ENCODE assay signal across 13 cellular contexts in genomic region chrX:46953137-46953527, GRCh38. TPM values are rescaled to one million over a fixed set of nuclear protein-coding genes. Genes with fewer than 3 reads are reported as not detected.
DNase-seq lines count a peak whose midpoint lies in the region; ATAC-seq, FAIRE-seq and TF ChIP-seq lines count a peak whose summit lies in the region.
"Had no signal": no experiment of that assay in that cellular context is flagged by ENCODE, and none has a peak within 500 bp of the region (broad histone marks: within the 10 kb centered on the region; RNA-seq: fewer than 3 reads in every experiment).

No MANE protein-coding gene starts in this region.

- TF ChIP-seq EP300 in GM12878 (IDR thresholded peaks at IDR 0.05; ENCODE audit: borderline replicate concordance in 1 of 2, control insufficient read depth in 1 of 2, low read depth in 2 of 2, low read length in 2 of 2) = no peak

- H3K9me3 ChIP-seq in left ventricle myocardium inferior (replicated peaks) = no peaks in the 10 kb centered on the region
- H3K9me3 ChIP-seq in GM12878 (replicated peaks; ENCODE audit: control insufficient read depth, insufficient read depth, low read length) = no peaks in the 10 kb centered on the region
- H3K9me3 ChIP-seq: tibial artery had no signal

- WGBS in GM12878 (ENCODE audit: insufficient coverage, insufficient replicate concordance, low lambda C conversion rate, missing lambda C conversion rate) = 3% methylated on average over 5 of the region's 5 CpGs

- H3K4me3 Mint-ChIP-seq in immature natural killer cell = no peak overlapping the region
- no peak overlapping the region for H3K4me3 Mint-ChIP-seq in naive thymus-derived CD8-positive, alpha-beta T cell
- H3K4me3 Mint-ChIP-seq: activated naive CD8-positive, alpha-beta T cell treated with anti-CD3 and anti-CD28 coated beads, Interleukin-2, amount 50 U/mL, for 24 hours had no signal

- H3K36me3 ChIP-seq in left ventricle myocardium inferior = no peaks in the 10 kb centered on the region
- no peaks in the 10 kb centered on the region for H3K36me3 ChIP-seq in GM12878 (ENCODE audit: control insufficient read depth in 2 of 2, insufficient read depth in 2 of 2, low read length in 1 of 2)
- H3K36me3 ChIP-seq: tibial artery had no signal

- SMC1A ChIA-PET in GM12878 (lab: Charles Lee; ENCODE audit: uncharacterized antibody, unreplicated experiment) = interaction anchor here (0.6 to 4.0 kb wide), 3 partner anchors 10 to 623 kb away, joined by 3 to 23 read pairs (median 3); no protein-coding TSS in a partner anchor

- no peak for TF ChIP-seq POLR2A in GM12878 (IDR thresholded peaks at IDR 0.05; ENCODE audit: low read depth, low read length)

- peaks cover 0 to 6% (median 4%) of the 10 kb centered on the region in 3 donors for H3K27me3 Mint-ChIP-seq in immature natural killer cell (ENCODE audit: low read depth in 3 of 3)
- H3K27me3 Mint-ChIP-seq in naive thymus-derived CD8-positive, alpha-beta T cell = peaks cover 0 to 2% (median 0%) of the 10 kb centered on the region in 5 donors
- H3K27me3 Mint-ChIP-seq: activated naive CD8-positive, alpha-beta T cell treated with anti-CD3 and anti-CD28 coated beads, Interleukin-2, amount 50 U/mL, for 24 hours had no signal

- H3K27ac Mint-ChIP-seq in immature natural killer cell = no peak overlapping the region
- H3K27ac Mint-ChIP-seq in naive thymus-derived CD8-positive, alpha-beta T cell = peak overlapping the region in 1 of 10 donors; percentile 17

- H2AFZ ChIP-seq in GM12878 (ENCODE audit: control insufficient read depth, low read depth, low read length) = no peak overlapping the region

- ATAC-seq in left ventricle myocardium superior = no peak
- ATAC-seq in HG03039 (IDR thresholded peaks at IDR 0.05; ENCODE audit: unreplicated experiment) = peak; percentile 70
- ATAC-seq in GM12878 = peak; percentile 90
- ATAC-seq in naive thymus-derived CD8-positive, alpha-beta T cell = no peak
- ATAC-seq: activated naive CD8-positive, alpha-beta T cell treated with anti-CD3 and anti-CD28 coated beads, Interleukin-2, amount 50 U/mL, for 24 hours had no signal

- CTCF ChIA-PET in GM12878 (lab: Yijun Ruan, JAX) = no interaction called here

- H3K4me1 Mint-ChIP-seq in immature natural killer cell = no peaks in the 10 kb centered on the region
- peaks cover 0 to 12% (median 1%) of the 10 kb centered on the region in 4 donors for H3K4me1 Mint-ChIP-seq in naive thymus-derived CD8-positive, alpha-beta T cell

- no peaks in the 10 kb centered on the region for H3K9me3 Mint-ChIP-seq in immature natural killer cell
- H3K9me3 Mint-ChIP-seq in naive thymus-derived CD8-positive, alpha-beta T cell = no peaks in the 10 kb centered on the region
- H3K9me3 Mint-ChIP-seq: activated naive CD8-positive, alpha-beta T cell treated with anti-CD3 and anti-CD28 coated beads, Interleukin-2, amount 50 U/mL, for 24 hours had no signal

- H3K4me2 ChIP-seq in GM12878 (ENCODE audit: control insufficient read depth, insufficient read depth) = peak overlapping the region; percentile 68

- no peaks in the 10 kb centered on the region for H3K27me3 ChIP-seq in left ventricle myocardium inferior (ENCODE audit: low read depth)
- no peaks in the 10 kb centered on the region; a peak in 1 of 4 replicates for H3K27me3 ChIP-seq in GM12878 (replicated peaks in 1 of 2; ENCODE audit: control insufficient read depth in 2 of 2, insufficient read depth in 2 of 2, low read length in 1 of 2)
- H3K27me3 ChIP-seq: tibial artery had no signal

- RAD21 ChIA-PET in GM12878 (lab: Charles Lee; ENCODE audit: unreplicated experiment) = interaction anchor here (0.8 to 3.1 kb wide), 3 partner anchors 11 to 391 kb away, joined by 3 to 11 read pairs (median 5); no protein-coding TSS in a partner anchor

- H3K4me1 ChIP-seq in left ventricle myocardium inferior (peaks cover 33% of the 10 kb centered on the region), GM12878 (ENCODE audit: control insufficient read depth, insufficient read depth, low read length) (peaks cover 16% of the 10 kb centered on the region)

- TF ChIP-seq CTCF in left ventricle myocardium inferior (IDR thresholded peaks at IDR 0.05; ENCODE audit: borderline replicate concordance) = no peak
- TF ChIP-seq CTCF in GM12878 (IDR thresholded peaks at IDR 0.05 in 2 of 3, conservative IDR thresholded peaks at IDR 0.05 in 1 of 3; ENCODE audit: control insufficient read depth in 2 of 3, extremely low read depth in 1 of 3, insufficient read depth in 1 of 3, low read depth in 3 of 3, low read length in 3 of 3) = no peak
- no peak for TF ChIP-seq CTCF in coronary artery (IDR thresholded peaks at IDR 0.05)

- FAIRE-seq in GM12878 (lab: Jason Lieb, UNC) = peak; percentile 49
- FAIRE-seq: HTR-8/SVneo had no signal

- H3K36me3 Mint-ChIP-seq in immature natural killer cell = no peaks in the 10 kb centered on the region
- no peaks in the 10 kb centered on the region for H3K36me3 Mint-ChIP-seq in naive thymus-derived CD8-positive, alpha-beta T cell

- no peaks in the 10 kb centered on the region for H3K79me2 ChIP-seq in GM12878 (ENCODE audit: control insufficient read depth, insufficient read depth, low read length)

- no TSS peak for BruUV-seq in GM12878 (replicated peaks; lab: Mats Ljungman, UMichigan)

- in situ Hi-C loops in GM12878 (cut with MboI) = no loop called here

- POLR2A ChIA-PET in GM12878 (lab: Charles Lee) = no interaction called here
- POLR2A ChIA-PET in naive thymus-derived CD8-positive, alpha-beta T cell (lab: Charles Lee) = no interaction called here

- DNase-seq in left ventricle myocardium inferior (no peak), left ventricle myocardium superior (no peak), GM12878 (ENCODE audit: low read depth, low spot score) (peak; percentile 51), coronary artery (ENCODE audit: low spot score) (no peak), immature natural killer cell (no peak)
- no peak for DNase-seq in stimulated activated CD4-positive, alpha-beta T cell treated with anti-CD3 and anti-CD28 coated beads, Interleukin-4, amount 100 ng/mL, for 24 hours
- DNase-seq in naive thymus-derived CD8-positive, alpha-beta T cell = no peak
- DNase-seq: activated naive CD8-positive, alpha-beta T cell treated with anti-CD3 and anti-CD28 coated beads, Interleukin-2, amount 50 U/mL, for 24 hours; NCI-H446; T1000; tibial artery had no signal

- intact Hi-C loops in left ventricle myocardium inferior (cut with micrococcal nuclease) = no loop called here
- intact Hi-C loops in left ventricle myocardium superior (cut with micrococcal nuclease) = no loop called here
- intact Hi-C loops in GM12878 (cut with micrococcal nuclease; ENCODE audit: unreplicated experiment) = loop anchor here (1.0 kb wide), 1 partner anchor 14 kb away; no protein-coding TSS in a partner anchor

- H4K20me1 ChIP-seq in GM12878 (ENCODE audit: control insufficient read depth, insufficient read depth) = no peaks in the 10 kb centered on the region

- H3K4me3 ChIP-seq in left ventricle myocardium inferior = no peak overlapping the region
- no peak overlapping the region for H3K4me3 ChIP-seq in GM12878
- no peak overlapping the region for H3K4me3 ChIP-seq in coronary artery
- H3K4me3 ChIP-seq: tibial artery had no signal

- H3K27ac ChIP-seq in left ventricle myocardium inferior (replicated peaks) = peak overlapping the region; percentile 44
- H3K27ac ChIP-seq in GM12878 (ENCODE audit: control insufficient read depth, insufficient read depth) = peak overlapping the region; percentile 50; the same call in 1 of the 2 replicates
- H3K27ac ChIP-seq in coronary artery = no peak overlapping the region
- H3K27ac ChIP-seq: tibial artery had no signal

- no peak overlapping the region for H3K9ac ChIP-seq in GM12878 (ENCODE audit: control insufficient read depth, insufficient read depth, low read length)

- no peak for TF ChIP-seq RAD21 in GM12878 (IDR thresholded peaks at IDR 0.05; ENCODE audit: insufficient read depth, low read depth, low read length)

TF ChIP-seq in GM12878, 131 proteins besides CTCF, POLR2A, EP300 and RAD21 (continues in another document):
- TF ChIP-seq SIX5 (IDR thresholded peaks at IDR 0.05; ENCODE audit: low read depth, low read length, severe bottlenecking) (no peak), HCFC1 (IDR thresholded peaks at IDR 0.05; ENCODE audit: low read length) (no peak), MEF2A (IDR thresholded peaks at IDR 0.05; ENCODE audit: insufficient read depth, low read depth, low read length) (0 out of 2 replicates have a peak, but pooled peaks have one; percentile 16), BCL11A (IDR thresholded peaks at IDR 0.05; ENCODE audit: low read depth, low read length) (peak; percentile 24; the same call in 1 of the 2 replicates), CHD2 (IDR thresholded peaks at IDR 0.05; ENCODE audit: borderline replicate concordance, low read depth, low read length) (no peak), RUNX3 (IDR thresholded peaks at IDR 0.05; ENCODE audit: low read length) (peak; percentile 81), BRCA1 (IDR thresholded peaks at IDR 0.05; ENCODE audit: low read depth, low read length) (no peak), RB1 (IDR thresholded peaks at IDR 0.05; ENCODE audit: borderline replicate concordance) (no peak), KLF5 (IDR thresholded peaks at IDR 0.05; ENCODE audit: partially characterized antibody) (no peak), JUNB (IDR thresholded peaks at IDR 0.05) (no peak)

RNA-seq across cellular contexts. Expression of gene JADE3, which starts 40.9 kb away (rescaled TPM):
- total RNA-seq in left ventricle myocardium inferior (6.3 TPM), left ventricle myocardium superior (9.5 TPM), GM12878 (2014; rRNA removed) (0.51 and 0.54 TPM in 2 replicates), GM12878 (2014; rRNA removed; fragmentation: Illumina TruSeq; extraction: Trizol) (0.51 and 0.63 TPM in 2 replicates), GM12878 (2021) (0.80 and 0.88 TPM in 2 replicates)
- 8.0 and 9.6 TPM in 2 replicates for total RNA-seq in GM12878 (2013; cell fraction: nucleolus; rRNA removed)
- polyA plus RNA-seq in GM12878 (2011; ENCODE audit: low read depth) = 1.4 TPM
- polyA plus RNA-seq in GM12878 (2011; rRNA removed) (12.9 and 13.0 TPM in 2 replicates), GM12878 (2014; fragmentation: Illumina TruSeq; extraction: Trizol) (0.75 and 0.82 TPM in 2 replicates), GM12878 (2014; fragmentation: Nextera tagmentation; extraction: Ambion mirVana) (under 1 TPM; 0.06 to 0.13 TPM), GM12878 (2014; rRNA removed) (0.32 and 0.39 TPM in 2 replicates), GM12878 (2016; fragmentation: Nextera tagmentation; extraction: Ambion mirVana) (under 1 TPM; 0.67 to 0.78 TPM), immature natural killer cell (under 1 TPM in 1 of 3 donors, not detected in 2; 0.20 TPM)
- polyA plus RNA-seq in GM12878 (2011; cell fraction: cytosol; rRNA removed) = 5.9 TPM in 2 replicates
- 8.1 and 9.8 TPM in 2 replicates for polyA plus RNA-seq in GM12878 (2011; cell fraction: nucleus; rRNA removed)
- 2.4 and 3.5 TPM in 2 replicates for polyA plus RNA-seq in GM12878 (2012)
- polyA minus RNA-seq in GM12878 (2011; rRNA and poly(A)+ RNA removed) = 9.3 and 12.7 TPM in 2 replicates
- 3.9 and 4.8 TPM in 2 replicates for polyA minus RNA-seq in GM12878 (2011; cell fraction: cytosol; rRNA and poly(A)+ RNA removed)
- 3.1 and 4.9 TPM in 2 replicates for polyA minus RNA-seq in GM12878 (2011; cell fraction: nucleus; rRNA and poly(A)+ RNA removed)
- total RNA-seq in naive thymus-derived CD8-positive, alpha-beta T cell = under 1 TPM; 0.26 to 0.47 TPM
- polyA plus RNA-seq in naive thymus-derived CD8-positive, alpha-beta T cell = not detected

Comparison
In these comparisons a context has a peak if more than half of its experiments do, and no peak if none do; other contexts are left out.
1. H3K27ac ChIP-seq: peak in left ventricle myocardium inferior (single experiment) and GM12878 (single experiment); none in coronary artery (0 of 2).
2. ATAC-seq: peak in HG03039 (single experiment) and GM12878 (single experiment); none in left ventricle myocardium superior (single experiment) and naive thymus-derived CD8-positive, alpha-beta T cell (0 of 2).